ENCODE assay signal across 8 cellular contexts in the genomic region with DNA sequence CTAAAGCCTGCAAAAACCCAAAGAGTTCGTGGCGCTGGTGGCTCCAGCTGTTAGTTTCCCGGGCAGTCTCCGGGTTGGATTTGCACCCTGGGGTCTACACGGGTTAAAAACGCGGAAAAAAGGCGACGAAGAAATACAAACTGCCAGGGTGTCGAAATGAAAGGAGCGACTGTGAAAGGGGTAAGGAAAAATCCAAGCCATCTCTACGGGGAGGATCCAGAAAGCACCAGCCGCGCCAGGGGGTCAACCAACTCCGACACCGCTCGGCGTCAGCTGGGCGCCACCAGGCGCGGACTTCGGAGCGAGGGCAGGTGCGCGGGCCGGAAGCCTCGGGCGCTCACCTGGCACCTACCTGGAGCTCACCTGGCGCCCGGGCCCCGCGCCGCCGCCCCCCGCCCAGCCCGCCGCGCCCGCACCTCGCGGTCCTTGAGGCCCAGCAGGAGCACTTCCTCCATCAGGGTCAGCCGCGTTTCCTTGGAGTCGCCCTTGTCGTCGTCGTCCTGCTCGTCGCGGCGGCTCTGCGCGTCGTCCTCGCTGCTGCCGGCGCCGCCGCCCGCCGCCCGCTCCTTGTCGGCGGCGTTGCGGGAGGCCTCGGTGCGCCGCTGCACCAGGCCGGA. TPM values are rescaled to one million over a fixed set of nuclear protein-coding genes. Genes with fewer than 3 reads are reported as not detected.
DNase-seq lines count a peak whose midpoint lies in the region; ATAC-seq and TF ChIP-seq lines count a peak whose summit lies in the region.

No MANE protein-coding gene starts in this region.

- H3K36me3 ChIP-seq in A673 (ENCODE audit: insufficient read depth, low read length, poor library complexity, severe bottlenecking) = peaks cover 36% of the 10 kb centered on the region

- TF ChIP-seq CTCF in A673 (conservative IDR thresholded peaks at IDR 0.05; ENCODE audit: low read depth, low read length) = no peak

- POLR2A ChIA-PET in A673 (lab: Charles Lee; ENCODE audit: low non-redundant PET) = no interaction called here

- H3K4me1 ChIP-seq in A673 (ENCODE audit: insufficient read depth, low read length, poor library complexity, severe bottlenecking) = peaks cover 19% of the 10 kb centered on the region

- peak overlapping the region; percentile 99 for H3K4me3 ChIP-seq in A673 (ENCODE audit: low read depth, low read length, poor library complexity, severe bottlenecking)

- CTCF ChIA-PET in A673 (lab: Charles Lee) = interaction anchor here (0.7 kb wide), 1 partner anchor 244 kb away, joined by 3 read pairs; no protein-coding TSS in a partner anchor

- H3K27ac ChIP-seq in A673 (ENCODE audit: low read depth, low read length, poor library complexity, severe bottlenecking) = peak overlapping the region; percentile 100

- no TSS peak for BruUV-seq in A673 (replicated peaks; lab: Mats Ljungman, UMichigan)

- peak; percentile 20 for ATAC-seq in GM18868 (IDR thresholded peaks at IDR 0.05; ENCODE audit: unreplicated experiment)
- ATAC-seq in HG03095 (IDR thresholded peaks at IDR 0.05; ENCODE audit: unreplicated experiment) = peak; percentile 17

- peak; percentile 79 for DNase-seq in A673 (ENCODE audit: low spot score)
- DNase-seq in NCI-H2171 treated with DMSO at 0.1 percent for 48 hours (lab: John Stamatoyannopoulos, UW) = peak; percentile 86
- peak; percentile 22 to 34 for DNase-seq in activated CD4-positive, alpha-beta T cell treated with anti-CD3 and anti-CD28 coated beads for 4 hours
- DNase-seq in effector CD8-positive, alpha-beta T cell (lab: John Stamatoyannopoulos, UW) = peak; percentile 17
- peak; percentile 81 for DNase-seq in medulla oblongata (ENCODE audit: extremely low spot score)
- DNase-seq in stimulated activated CD8-positive, alpha-beta memory T cell treated with anti-CD3 and anti-CD28 coated beads, Interleukin-2, amount 100 ng/mL, for 1 hour (ENCODE audit: low read depth in 2 of 2) = peak; percentile 7

- intact Hi-C loops in A673 (cut with micrococcal nuclease; ENCODE audit: unreplicated experiment) = loop anchor here (5.0 kb wide), 1 partner anchor 51 kb away; no protein-coding TSS in a partner anchor

- no peaks in the 10 kb centered on the region for H3K9me3 ChIP-seq in A673 (ENCODE audit: low read depth, low read length, poor library complexity, severe bottlenecking)

- no peaks in the 10 kb centered on the region for H3K27me3 ChIP-seq in A673 (replicated peaks; ENCODE audit: insufficient read depth, low read depth, low read length, poor library complexity)

RNA-seq across cellular contexts. Expression of a gene that starts 0.6 kb away (rescaled TPM):
- 64.6 and 65.0 TPM in 2 replicates for total RNA-seq in A673 (2021)

Comparison
In these comparisons a context has a peak if more than half of its experiments do, and no peak if none do; other contexts are left out.
1. Peak in every context shown above with its lines: DNase-seq, ATAC-seq, H3K4me3 ChIP-seq and H3K27ac ChIP-seq.
2. DNase-seq: peak in every context shown above with its lines; median percentile 86 in NCI-H2171 treated with DMSO at 0.1 percent for 48 hours; 81 in medulla oblongata; 79 in A673; 28 in activated CD4-positive, alpha-beta T cell treated with anti-CD3 and anti-CD28 coated beads for 4 hours; 17 in effector CD8-positive, alpha-beta T cell; 7 in stimulated activated CD8-positive, alpha-beta memory T cell treated with anti-CD3 and anti-CD28 coated beads, Interleukin-2, amount 100 ng/mL, for 1 hour.